8 cellular contexts compared by ENCODE assay signal in the genomic region with DNA sequence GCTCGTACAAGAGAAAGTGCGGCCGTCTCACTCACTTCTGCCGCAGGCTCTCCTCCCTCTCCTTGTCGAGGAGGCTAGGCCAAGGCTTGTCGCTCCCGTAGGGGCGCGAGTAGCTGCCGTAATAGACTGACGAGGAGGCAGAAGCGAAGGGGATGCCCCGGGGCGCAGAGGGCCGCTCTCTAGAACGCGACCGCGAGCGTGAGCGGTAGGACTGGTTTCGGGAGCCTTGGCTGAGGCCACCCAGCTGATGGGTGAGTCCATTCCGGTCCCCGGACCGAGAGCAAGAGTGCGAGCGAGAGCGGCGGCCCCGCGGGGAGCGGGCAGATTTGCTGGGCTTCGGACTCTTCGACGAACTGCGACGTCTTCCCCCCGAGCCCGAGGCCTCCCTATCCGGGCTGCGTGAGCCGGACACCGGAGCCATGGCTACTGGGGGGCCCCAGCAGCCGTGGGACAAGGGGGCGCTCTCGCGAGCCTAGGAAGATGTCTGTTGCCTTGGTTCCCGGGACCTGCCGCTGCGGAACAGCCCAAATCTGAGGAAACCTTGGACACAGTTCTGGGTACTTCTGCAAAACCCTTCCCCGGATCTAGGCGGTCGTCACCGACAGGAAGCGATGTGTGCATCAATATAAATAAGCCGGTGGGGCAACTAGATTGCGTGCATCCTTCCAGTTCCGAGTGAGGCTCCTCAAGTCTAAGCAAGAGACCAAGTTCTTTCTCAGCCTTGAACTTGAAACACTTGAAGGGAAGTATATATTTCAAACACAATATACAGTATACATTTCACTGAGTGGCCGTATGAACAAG. TPM values are rescaled to one million over a fixed set of nuclear protein-coding genes. Genes with fewer than 3 reads are reported as not detected.
DNase-seq lines count a peak whose midpoint lies in the region; ATAC-seq and TF ChIP-seq lines count a peak whose summit lies in the region.

Gene NKAP, minus strand, starts transcription at position 567 of the 804 bp plus-strand sequence. Its CDS starts 146 bp downstream, at position 421.

- ATAC-seq in GM19351 (IDR thresholded peaks at IDR 0.05; ENCODE audit: unreplicated experiment) (peak; percentile 76), HG03520 (IDR thresholded peaks at IDR 0.05; ENCODE audit: unreplicated experiment) (peak; percentile 76), left colon (peak; percentile 89)

- peak within 1 kb of the TSS; percentile 77 for H3K27ac ChIP-seq in C4-2B

- no peak; the same call in 1 of the 2 replicates for TF ChIP-seq CTCF in C4-2B (conservative IDR thresholded peaks at IDR 0.05)

- peak; percentile 80 to 84 for DNase-seq in NCI-H526 (lab: John Stamatoyannopoulos, UW)
- peak; percentile 72 for DNase-seq in activated CD4-positive, alpha-beta T cell treated with anti-CD3 and anti-CD28 coated beads, Interleukin-2, amount 50 U/mL, for 1 hour
- peak; percentile 6 for DNase-seq in cortex of kidney (lab: John Stamatoyannopoulos, UW)
- peak; percentile 72 to 77 for DNase-seq in left colon
- DNase-seq in stimulated activated CD4-positive, alpha-beta T cell treated with anti-CD3 and anti-CD28 coated beads, Interleukin-1b, Interleukin-23, amount 100 ng/mL, for 48 hours, result peak; percentile 81

- intact Hi-C loops in left colon (cut with DNase I, micrococcal nuclease), result no loop called here

RNA-seq across cellular contexts. Expression of gene NKAP, which starts in this region (rescaled TPM):
- 1 to 10 TPM; 6.5 to 7.1 TPM for total RNA-seq in left colon

Comparison
In these comparisons a context has a peak if more than half of its experiments do, and no peak if none do; other contexts are left out.
1. Peak in every context shown above with its lines: DNase-seq, ATAC-seq and H3K27ac ChIP-seq.
2. DNase-seq: peak in every context shown above with its lines; median percentile 82 in NCI-H526; 81 in stimulated activated CD4-positive, alpha-beta T cell treated with anti-CD3 and anti-CD28 coated beads, Interleukin-1b, Interleukin-23, amount 100 ng/mL, for 48 hours; 74 in left colon; 72 in activated CD4-positive, alpha-beta T cell treated with anti-CD3 and anti-CD28 coated beads, Interleukin-2, amount 50 U/mL, for 1 hour; 6 in cortex of kidney.